Comparison of ENCODE assay signal across 10 cellular contexts in genomic region chr3:32423534-32423933, GRCh38. TPM values are rescaled to one million over a fixed set of nuclear protein-coding genes. Genes with fewer than 3 reads are reported as not detected.
DNase-seq lines count a peak whose midpoint lies in the region; ATAC-seq lines count a peak whose summit lies in the region.
"Had no signal": no experiment of that assay in that cellular context is flagged by ENCODE, and none has a peak within 500 bp of the region (broad histone marks: within the 10 kb centered on the region; RNA-seq: fewer than 3 reads in every experiment).

No MANE protein-coding gene starts in this region.

- peak overlapping the region in 12 of 21 experiments; percentile 7 to 81 (median 40) for H3K27ac ChIP-seq in skin epidermis
- H3K27ac ChIP-seq: 22Rv1 had no signal

- peak overlapping the region; percentile 95 for H3K27ac Mint-ChIP-seq in activated CD8-positive, alpha-beta T cell treated with anti-CD3 and anti-CD28 coated beads, Interleukin-2, amount 10 ng/mL, durations not matched to agents 7 days and 5 days

- POLR2A ChIA-PET in activated CD8-positive, alpha-beta T cell treated with anti-CD3 and anti-CD28 coated beads, Interleukin-2, amount 10 ng/mL, durations not matched to agents 7 days and 5 days (lab: Charles Lee): interaction anchor here (0.8 to 3.6 kb wide), 9 partner anchors 10 to 52 kb away, joined by 3 to 34 read pairs (median 6); no protein-coding TSS in a partner anchor

- peak; percentile 40 for ATAC-seq in HG02938 (IDR thresholded peaks at IDR 0.05; ENCODE audit: unreplicated experiment)
- ATAC-seq in activated CD8-positive, alpha-beta T cell treated with anti-CD3 and anti-CD28 coated beads, Interleukin-2, amount 10 ng/mL, durations not matched to agents 7 days and 5 days: no peak

- peak; percentile 10 for DNase-seq in NCI-H82 (lab: John Stamatoyannopoulos, UW)
- no peak for DNase-seq in NCI-H82 treated with DMSO at 0.1 percent for 48 hours (lab: John Stamatoyannopoulos, UW; ENCODE audit: unreplicated experiment)
- DNase-seq in activated CD8-positive, alpha-beta T cell treated with anti-CD3 and anti-CD28 coated beads, Interleukin-2, amount 10 ng/mL, durations not matched to agents 7 days and 5 days: peak; percentile 30
- no peak for DNase-seq in HK-2 (ENCODE audit: unreplicated experiment)
- no peak for DNase-seq in NCI-H187 treated with DMSO at 0.1 percent for 48 hours (lab: John Stamatoyannopoulos, UW)
- no peak for DNase-seq in NCI-H526 (lab: John Stamatoyannopoulos, UW)

- peak overlapping the region; percentile 59 for H3K4me3 Mint-ChIP-seq in activated CD8-positive, alpha-beta T cell treated with anti-CD3 and anti-CD28 coated beads, Interleukin-2, amount 10 ng/mL, durations not matched to agents 7 days and 5 days

- H3K27me3 Mint-ChIP-seq in activated CD8-positive, alpha-beta T cell treated with anti-CD3 and anti-CD28 coated beads, Interleukin-2, amount 10 ng/mL, durations not matched to agents 7 days and 5 days (ENCODE audit: low read depth): no peaks in the 10 kb centered on the region

- no peaks in the 10 kb centered on the region for H3K9me3 Mint-ChIP-seq in activated CD8-positive, alpha-beta T cell treated with anti-CD3 and anti-CD28 coated beads, Interleukin-2, amount 10 ng/mL, durations not matched to agents 7 days and 5 days (ENCODE audit: insufficient read depth)

- CTCF ChIA-PET in activated CD8-positive, alpha-beta T cell treated with anti-CD3 and anti-CD28 coated beads, Interleukin-2, amount 10 ng/mL, durations not matched to agents 7 days and 5 days (lab: Charles Lee): interaction anchor here (0.9 to 8.7 kb wide), 10 partner anchors 9 to 49 kb away, joined by 3 to 83 read pairs (median 15); no protein-coding TSS in a partner anchor

- H3K36me3 Mint-ChIP-seq in activated CD8-positive, alpha-beta T cell treated with anti-CD3 and anti-CD28 coated beads, Interleukin-2, amount 10 ng/mL, durations not matched to agents 7 days and 5 days (ENCODE audit: low read depth): peaks cover 25% of the 10 kb centered on the region

- H3K4me1 Mint-ChIP-seq in activated CD8-positive, alpha-beta T cell treated with anti-CD3 and anti-CD28 coated beads, Interleukin-2, amount 10 ng/mL, durations not matched to agents 7 days and 5 days (ENCODE audit: low read depth): peaks cover 97% of the 10 kb centered on the region

- H3K4me3 ChIP-seq in skin epidermis: no peak overlapping the region
- H3K4me3 ChIP-seq: HAP-1 had no signal

RNA-seq across cellular contexts. Expression of gene CMTM7, which starts 31.9 kb away (rescaled TPM):
- total RNA-seq in activated CD8-positive, alpha-beta T cell treated with anti-CD3 and anti-CD28 coated beads, Interleukin-2, amount 10 ng/mL, durations not matched to agents 7 days and 5 days: 10 to 100 TPM; 38.3 to 42.3 TPM

Comparison
In these comparisons a context has a peak if more than half of its experiments do, and no peak if none do; other contexts are left out.
1. DNase-seq: peak in NCI-H82 (single experiment) and activated CD8-positive, alpha-beta T cell treated with anti-CD3 and anti-CD28 coated beads, Interleukin-2, amount 10 ng/mL, durations not matched to agents 7 days and 5 days (single experiment); none in NCI-H82 treated with DMSO at 0.1 percent for 48 hours (single experiment), HK-2 (single experiment), NCI-H187 treated with DMSO at 0.1 percent for 48 hours (single experiment) and NCI-H526 (0 of 2).